ENCODE assay signal across 9 cellular contexts in the genomic region with DNA sequence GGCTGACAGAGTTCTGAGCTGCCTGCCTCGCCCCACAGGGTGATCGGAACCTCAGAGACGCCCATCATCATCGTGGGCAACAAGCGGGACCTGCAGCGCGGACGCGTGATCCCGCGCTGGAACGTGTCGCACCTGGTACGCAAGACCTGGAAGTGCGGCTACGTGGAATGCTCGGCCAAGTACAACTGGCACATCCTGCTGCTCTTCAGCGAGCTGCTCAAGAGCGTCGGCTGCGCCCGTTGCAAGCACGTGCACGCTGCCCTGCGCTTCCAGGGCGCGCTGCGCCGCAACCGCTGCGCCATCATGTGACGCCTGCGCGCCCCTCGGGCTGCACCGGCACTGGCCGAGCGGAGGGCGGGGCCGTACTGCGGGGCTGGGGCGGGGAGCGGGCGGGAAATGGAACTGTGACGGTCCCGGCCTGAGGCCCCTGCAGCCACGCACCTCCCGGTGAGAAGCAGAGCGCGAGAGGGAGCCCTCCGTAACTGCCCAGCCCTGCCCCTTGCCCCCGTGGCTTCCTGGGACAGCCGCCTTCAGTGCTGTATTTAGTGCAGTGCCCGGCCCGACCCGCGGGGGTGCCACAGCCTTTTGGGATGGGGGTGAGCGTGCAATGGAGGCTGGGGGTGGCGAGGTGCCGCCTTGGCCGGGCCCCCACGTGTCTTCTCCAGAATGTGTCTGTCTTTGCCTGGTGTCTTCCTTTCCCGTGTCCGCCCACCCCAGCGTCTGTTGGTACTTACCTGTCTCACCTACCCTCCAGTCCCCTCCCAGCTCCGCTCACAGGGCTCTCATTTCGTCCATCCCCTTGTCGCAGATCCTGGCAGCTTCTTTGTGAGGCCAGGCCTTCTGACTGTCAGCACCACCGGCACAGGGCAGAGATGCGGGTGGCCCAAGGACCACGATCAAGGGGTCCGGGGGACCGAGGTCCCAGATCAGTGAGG. TPM values are rescaled to one million over a fixed set of nuclear protein-coding genes. Genes with fewer than 3 reads are reported as not detected.
DNase-seq lines count a peak whose midpoint lies in the region; TF ChIP-seq lines count a peak whose summit lies in the region.
"Had no signal": no experiment of that assay in that cellular context is flagged by ENCODE, and none has a peak within 500 bp of the region (broad histone marks: within the 10 kb centered on the region; RNA-seq: fewer than 3 reads in every experiment).

No MANE protein-coding gene starts in this region.

- no TSS peak for BruUV-seq in OCI-LY7 (replicated peaks; lab: Mats Ljungman, UMichigan)

- H3K9ac ChIP-seq in neuronal stem cell (ENCODE audit: low read depth, low read length, poor library complexity), result no peak overlapping the region

- peak; percentile 87 for DNase-seq in DMS53 (lab: John Stamatoyannopoulos, UW)
- peak; percentile 16 for DNase-seq in NCI-H526 treated with DMSO at 0.1 percent for 48 hours (lab: John Stamatoyannopoulos, UW)
- DNase-seq in erythroblast (lab: John Stamatoyannopoulos, UW), result peak; percentile 41 to 53
- DNase-seq in neuronal stem cell (ENCODE audit: low spot score), result no peak
- DNase-seq in spleen, result no peak
- DNase-seq in NCI-H446 (lab: John Stamatoyannopoulos, UW), result no peak
- DNase-seq in MV-4-11 (lab: John Stamatoyannopoulos, UW), result no peak
- DNase-seq in OCI-LY7 (ENCODE audit: low spot score), result no peak

- H2BK120ac ChIP-seq in neuronal stem cell (ENCODE audit: low read depth, low read length), result no peak overlapping the region

- POLR2A ChIA-PET in OCI-LY7 (lab: Charles Lee), result no interaction called here

- H3K23ac ChIP-seq in neuronal stem cell (ENCODE audit: low read depth, low read length, poor library complexity), result peak overlapping the region; percentile 98

- intact Hi-C loops in spleen (cut with DNase I; ENCODE audit: low total_unique reads) (loop anchor here (10.0 kb wide), 2 partner anchors 426 to 576 kb away; no protein-coding TSS in a partner anchor), OCI-LY7 (cut with micrococcal nuclease; ENCODE audit: unreplicated experiment) (no loop called here)

- H3K9me3 ChIP-seq in neuronal stem cell (replicated peaks in 1 of 2; ENCODE audit: control insufficient read depth in 2 of 2, insufficient read depth in 1 of 2, low read depth in 1 of 2, low read length in 2 of 2) (peaks cover 0 to 8% of the 10 kb centered on the region in 2 donors), spleen (no peaks in the 10 kb centered on the region), OCI-LY7 (ENCODE audit: low read length) (no peaks in the 10 kb centered on the region)

- H3K79me1 ChIP-seq in neuronal stem cell (ENCODE audit: low read depth, low read length), result no peaks in the 10 kb centered on the region

- H3K27ac ChIP-seq in neuronal stem cell (replicated peaks; ENCODE audit: low read length) (no peak overlapping the region), spleen (no peak overlapping the region), OCI-LY7 (ENCODE audit: low read depth, low read length, poor library complexity, severe bottlenecking) (no peak overlapping the region)

- H3K9me2 ChIP-seq in OCI-LY7 (ENCODE audit: insufficient read depth, low read length), result no peaks in the 10 kb centered on the region

- TF ChIP-seq POLR2A in erythroblast (IDR thresholded peaks at IDR 0.05; ENCODE audit: low read length) (no peak), spleen (IDR thresholded peaks at IDR 0.05) (no peak)

- no peak overlapping the region for H4K91ac ChIP-seq in neuronal stem cell (ENCODE audit: low read depth, low read length, poor library complexity)

- peaks cover 0 to 4% of the 10 kb centered on the region in 2 donors for H3K36me3 ChIP-seq in neuronal stem cell (replicated peaks in 1 of 2; ENCODE audit: control insufficient read depth in 2 of 2, insufficient read depth in 2 of 2, low read length in 2 of 2)
- H3K36me3 ChIP-seq in spleen, result no peaks in the 10 kb centered on the region
- no peaks in the 10 kb centered on the region for H3K36me3 ChIP-seq in OCI-LY7 (ENCODE audit: insufficient read depth, low read length)

- H2BK12ac ChIP-seq in neuronal stem cell (ENCODE audit: low read length), result peak overlapping the region; percentile 63

- no peak overlapping the region for H2BK5ac ChIP-seq in neuronal stem cell (ENCODE audit: low read length)

- H2AK5ac ChIP-seq in neuronal stem cell (ENCODE audit: low read depth, low read length), result no peak overlapping the region

- H2BK15ac ChIP-seq in neuronal stem cell (ENCODE audit: low read length), result no peak overlapping the region

- no peak overlapping the region for H4K8ac ChIP-seq in neuronal stem cell (ENCODE audit: low read depth, low read length)

- CTCF ChIA-PET in OCI-LY7 (lab: Charles Lee; ENCODE audit: unreplicated experiment), result no interaction called here

- H3K79me2 ChIP-seq in OCI-LY7 (ENCODE audit: insufficient read depth, low read depth, low read length), result no peaks in the 10 kb centered on the region

- H3K4me1 ChIP-seq in neuronal stem cell (ENCODE audit: control insufficient read depth in 2 of 2, insufficient read depth in 1 of 2, low read depth in 1 of 2, low read length in 2 of 2) (peaks cover 0 to 4% of the 10 kb centered on the region in 2 donors), spleen (peaks cover 0 to 13% (median 8%) of the 10 kb centered on the region in 6 donors), OCI-LY7 (ENCODE audit: insufficient read depth, low read length, poor library complexity, severe bottlenecking) (no peaks in the 10 kb centered on the region)

- no peak overlapping the region for H3K14ac ChIP-seq in neuronal stem cell (ENCODE audit: low read length)

- no CpG with 5 or more reads among the region's 73 CpGs for WGBS in neuronal stem cell (ENCODE audit: extremely low coverage in 2 of 2, insufficient read length in 2 of 2, insufficient replicate concordance in 1 of 2), 2 donors
- 18 to 25% (median 23%) methylated on average over 65 to 73 of the region's 73 CpGs for WGBS in spleen, 5 donors

- peak overlapping the region in 1 of 2 donors; percentile 55 for H3K4me3 ChIP-seq in neuronal stem cell (ENCODE audit: low read length in 2 of 2)
- peak overlapping the region in 3 of 8 donors; percentile 18 to 51 (median 22) for H3K4me3 ChIP-seq in spleen
- no peak overlapping the region for H3K4me3 ChIP-seq in OCI-LY7 (ENCODE audit: low read depth, low read length, poor library complexity, severe bottlenecking)

- no peak overlapping the region for H3K4ac ChIP-seq in neuronal stem cell (ENCODE audit: low read length)

- H3K27me3 ChIP-seq in neuronal stem cell (ENCODE audit: control insufficient read depth in 3 of 3, insufficient read depth in 3 of 3, low read depth in 1 of 3, low read length in 3 of 3) (peaks cover 0 to 32% (median 5%) of the 10 kb centered on the region in 3 experiments), spleen (replicated peaks in 1 of 7) (peaks cover 0 to 62% (median 24%) of the 10 kb centered on the region in 7 donors)

- no peaks in the 10 kb centered on the region for H4K20me1 ChIP-seq in OCI-LY7 (ENCODE audit: insufficient read depth, low read length)

- H2AFZ ChIP-seq in neuronal stem cell (ENCODE audit: low read length), result no peak overlapping the region
- no peak overlapping the region for H2AFZ ChIP-seq in OCI-LY7 (ENCODE audit: low read length)

- TF ChIP-seq CTCF in spleen (IDR thresholded peaks at IDR 0.05 in 8 of 11, conservative IDR thresholded peaks at IDR 0.05 in 3 of 11), result no peak
- no peak for TF ChIP-seq CTCF in OCI-LY7 (conservative IDR thresholded peaks at IDR 0.05; ENCODE audit: low read length)

- H3K18ac ChIP-seq in neuronal stem cell (ENCODE audit: low read length), result peak overlapping the region; percentile 87

- H3K4me2 ChIP-seq in neuronal stem cell (ENCODE audit: insufficient read depth, low read length, poor library complexity, severe bottlenecking) (peak overlapping the region; percentile 43), OCI-LY7 (ENCODE audit: low read length) (no peak overlapping the region)

RNA-seq across cellular contexts. Expression of gene RASL10B, which starts 9.8 kb away (rescaled TPM):
- 20.8 TPM for polyA plus RNA-seq in neuronal stem cell (2013, experiment 1 of 2)
- polyA plus RNA-seq in neuronal stem cell (2013, experiment 2 of 2), result 20.9 TPM
- total RNA-seq in spleen (under 1 TPM in 6 of 7 donors, not detected in 1; 0.11 to 0.74 (median 0.25) TPM), OCI-LY7 (2022) (not detected in 2 replicates)
- polyA plus RNA-seq in spleen, result under 1 TPM; 0.09 to 0.50 (median 0.29) TPM
- total RNA-seq in OCI-LY7 (2014; rRNA removed; shearing (Covaris generic)), result not detected in 2 replicates

RNA-seq across cellular contexts. Expression of gene GAS2L2, which starts 11.8 kb away (rescaled TPM):
- 0.15 TPM for polyA plus RNA-seq in neuronal stem cell (2013, experiment 1 of 2)
- polyA plus RNA-seq in neuronal stem cell (2013, experiment 2 of 2), result 0.19 TPM
- total RNA-seq in spleen (not detected), OCI-LY7 (2022) (0.21 TPM in 1 of 2 replicates, not detected in the other)
- under 1 TPM; 0.02 to 0.03 (median 0.02) TPM for polyA plus RNA-seq in spleen
- total RNA-seq in OCI-LY7 (2014; rRNA removed; shearing (Covaris generic)), result not detected in 2 replicates
- total RNA-seq: glomerular endothelial cell had no signal

RNA-seq across cellular contexts. Expression of gene C17orf50, which starts 19.4 kb away (rescaled TPM):
- polyA plus RNA-seq in neuronal stem cell (2013, experiment 1 of 2), result 0.24 TPM
- 0.32 TPM for polyA plus RNA-seq in neuronal stem cell (2013, experiment 2 of 2)
- total RNA-seq in spleen, result not detected
- polyA plus RNA-seq in spleen, result under 1 TPM in 2 of 3 donors, not detected in 1; 0.15 to 0.42 TPM
- not detected in 2 replicates for total RNA-seq in OCI-LY7 (2014; rRNA removed; shearing (Covaris generic))
- total RNA-seq in OCI-LY7 (2022), result not detected in 2 replicates
- total RNA-seq: glomerular endothelial cell had no signal

RNA-seq across cellular contexts. Expression of gene MMP28, which starts 54.2 kb away (rescaled TPM):
- 0.53 TPM for polyA plus RNA-seq in neuronal stem cell (2013, experiment 1 of 2)
- 0.40 TPM for polyA plus RNA-seq in neuronal stem cell (2013, experiment 2 of 2)
- total RNA-seq in spleen (1 to 10 TPM; 1.5 to 5.9 (median 3.1) TPM), OCI-LY7 (2022) (not detected in 2 replicates)
- polyA plus RNA-seq in spleen, result 1 to 10 TPM; 1.1 to 3.5 (median 1.7) TPM
- not detected in 2 replicates for total RNA-seq in OCI-LY7 (2014; rRNA removed; shearing (Covaris generic))

Comparison
In these comparisons a context has a peak if more than half of its experiments do, and no peak if none do; other contexts are left out.
1. DNase-seq: peak in DMS53 (single experiment), NCI-H526 treated with DMSO at 0.1 percent for 48 hours (single experiment) and erythroblast (2 of 2); none in neuronal stem cell (single experiment), spleen (single experiment), NCI-H446 (0 of 2), MV-4-11 (single experiment) and OCI-LY7 (single experiment).